ENCODE assay signal across 8 cellular contexts in the genomic region with DNA sequence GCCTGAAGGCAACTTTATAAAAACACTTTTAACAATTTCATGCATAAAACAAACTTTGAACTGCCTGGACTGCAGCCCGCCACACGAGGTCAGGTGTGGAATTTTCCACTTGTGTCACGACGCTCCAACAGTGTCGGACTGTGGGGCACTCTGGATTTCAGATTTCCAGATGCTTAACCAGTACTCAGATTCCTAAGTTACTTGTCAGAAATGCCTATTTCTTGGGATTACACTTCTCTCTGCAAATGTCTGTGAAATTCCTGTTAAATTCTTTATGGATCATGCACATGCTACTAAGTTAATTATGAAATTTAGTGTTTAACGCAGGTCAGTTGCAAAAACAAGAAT. TPM values are rescaled to one million over a fixed set of nuclear protein-coding genes. Genes with fewer than 3 reads are reported as not detected.
A peak's percentile ranks its signal among the peaks of the same experiment; 100 is the strongest.
DNase-seq lines count a peak whose midpoint lies in the region; ATAC-seq and TF ChIP-seq lines count a peak whose summit lies in the region.

No MANE protein-coding gene starts in this region.

- H3K4me1 Mint-ChIP-seq in stimulated activated naive CD8-positive, alpha-beta T cell treated with anti-CD3 and anti-CD28 coated beads, Interleukin-15, Interleukin-2, amounts not matched to agents 100 ng/mL and 50 ng/mL, for 24 hours (ENCODE audit: low read depth): peaks cover 18% of the 10 kb centered on the region
- peaks cover 15% of the 10 kb centered on the region for H3K4me1 Mint-ChIP-seq in stimulated activated naive CD8-positive, alpha-beta T cell treated with anti-CD3 and anti-CD28 coated beads, Interleukin-15, amount 100 ng/mL, for 72 hours
- H3K4me1 Mint-ChIP-seq in chondrocyte (ENCODE audit: low read depth): peaks cover 62% of the 10 kb centered on the region

- ATAC-seq in stimulated activated naive CD8-positive, alpha-beta T cell treated with anti-CD3 and anti-CD28 coated beads, Interleukin-15, amount 100 ng/mL, for 72 hours: no peak
- ATAC-seq in HG03378 (IDR thresholded peaks at IDR 0.05; ENCODE audit: unreplicated experiment) (no peak), GM21381 (IDR thresholded peaks at IDR 0.05; ENCODE audit: unreplicated experiment) (no peak), GM21447 (IDR thresholded peaks at IDR 0.05; ENCODE audit: unreplicated experiment) (no peak)

- peak overlapping the region; percentile 61 for H3K4me3 ChIP-seq in muscle layer of duodenum (ENCODE audit: low read depth in 1 of 2, low read length in 2 of 2)

- H3K4me3 Mint-ChIP-seq in stimulated activated naive CD8-positive, alpha-beta T cell treated with anti-CD3 and anti-CD28 coated beads, Interleukin-15, Interleukin-2, amounts not matched to agents 100 ng/mL and 50 ng/mL, for 24 hours: peak overlapping the region; percentile 66
- peak overlapping the region in 1 of 2 donors; percentile 83 for H3K4me3 Mint-ChIP-seq in stimulated activated naive CD8-positive, alpha-beta T cell treated with anti-CD3 and anti-CD28 coated beads, Interleukin-15, amount 100 ng/mL, for 72 hours
- peak overlapping the region; percentile 80 for H3K4me3 Mint-ChIP-seq in chondrocyte (ENCODE audit: unreplicated experiment)

- TF ChIP-seq CTCF in chondrocyte (IDR thresholded peaks at IDR 0.05): no peak

- H3K9me3 ChIP-seq in muscle layer of duodenum (ENCODE audit: control insufficient read depth in 1 of 2, low read length in 2 of 2): no peaks in the 10 kb centered on the region

- peaks cover 9 to 25% of the 10 kb centered on the region in 2 donors for H3K4me1 ChIP-seq in muscle layer of duodenum (ENCODE audit: control insufficient read depth in 1 of 2, insufficient read depth in 2 of 2, low read length in 2 of 2)

- H3K9me3 Mint-ChIP-seq in stimulated activated naive CD8-positive, alpha-beta T cell treated with anti-CD3 and anti-CD28 coated beads, Interleukin-15, Interleukin-2, amounts not matched to agents 100 ng/mL and 50 ng/mL, for 24 hours: no peaks in the 10 kb centered on the region
- no peaks in the 10 kb centered on the region for H3K9me3 Mint-ChIP-seq in stimulated activated naive CD8-positive, alpha-beta T cell treated with anti-CD3 and anti-CD28 coated beads, Interleukin-15, amount 100 ng/mL, for 72 hours
- no peaks in the 10 kb centered on the region for H3K9me3 Mint-ChIP-seq in chondrocyte (ENCODE audit: low read depth)

- H3K27ac ChIP-seq in muscle layer of duodenum (ENCODE audit: low read length): no peak overlapping the region

- peaks cover 5 to 10% of the 10 kb centered on the region in 2 donors for H3K36me3 ChIP-seq in muscle layer of duodenum (ENCODE audit: control insufficient read depth in 1 of 2, insufficient read depth in 2 of 2, low read length in 2 of 2)

- DNase-seq in stimulated activated naive CD8-positive, alpha-beta T cell treated with anti-CD3 and anti-CD28 coated beads, Interleukin-15, amount 100 ng/mL, for 72 hours: no peak
- DNase-seq in chondrocyte (ENCODE audit: low spot score) (no peak), HT-29 (ENCODE audit: low spot score) (no peak)

- H3K27me3 Mint-ChIP-seq in stimulated activated naive CD8-positive, alpha-beta T cell treated with anti-CD3 and anti-CD28 coated beads, Interleukin-15, Interleukin-2, amounts not matched to agents 100 ng/mL and 50 ng/mL, for 24 hours: no peaks in the 10 kb centered on the region
- no peaks in the 10 kb centered on the region for H3K27me3 Mint-ChIP-seq in stimulated activated naive CD8-positive, alpha-beta T cell treated with anti-CD3 and anti-CD28 coated beads, Interleukin-15, amount 100 ng/mL, for 72 hours
- no peaks in the 10 kb centered on the region for H3K27me3 Mint-ChIP-seq in chondrocyte (ENCODE audit: low read depth)

- H3K27ac Mint-ChIP-seq in stimulated activated naive CD8-positive, alpha-beta T cell treated with anti-CD3 and anti-CD28 coated beads, Interleukin-15, Interleukin-2, amounts not matched to agents 100 ng/mL and 50 ng/mL, for 24 hours: no peak overlapping the region
- H3K27ac Mint-ChIP-seq in stimulated activated naive CD8-positive, alpha-beta T cell treated with anti-CD3 and anti-CD28 coated beads, Interleukin-15, amount 100 ng/mL, for 72 hours: peak overlapping the region in 1 of 2 donors; percentile 48
- H3K27ac Mint-ChIP-seq in chondrocyte (ENCODE audit: unreplicated experiment): peak overlapping the region; percentile 94

- peaks cover 4% of the 10 kb centered on the region for H3K36me3 Mint-ChIP-seq in stimulated activated naive CD8-positive, alpha-beta T cell treated with anti-CD3 and anti-CD28 coated beads, Interleukin-15, Interleukin-2, amounts not matched to agents 100 ng/mL and 50 ng/mL, for 24 hours (ENCODE audit: low read depth)
- peaks cover 7% of the 10 kb centered on the region for H3K36me3 Mint-ChIP-seq in chondrocyte (ENCODE audit: low read depth)

- no peaks in the 10 kb centered on the region for H3K27me3 ChIP-seq in muscle layer of duodenum (ENCODE audit: low read depth, low read length)

RNA-seq across cellular contexts. Expression of a gene that starts 0.5 kb away (rescaled TPM):
- 5.7 to 9.9 TPM (median 9.5 TPM) in 3 replicates for total RNA-seq in chondrocyte
- total RNA-seq in HT-29 (2014; rRNA removed; shearing (Covaris generic)): 2.0 and 2.5 TPM in 2 replicates

RNA-seq across cellular contexts. Expression of a gene that starts 43.1 kb away (rescaled TPM):
- total RNA-seq in chondrocyte: 1.4 to 4.4 TPM (median 3.8 TPM) in 3 replicates
- 4.1 and 4.3 TPM in 2 replicates for total RNA-seq in HT-29 (2014; rRNA removed; shearing (Covaris generic))
